8 cellular contexts compared by ENCODE assay signal in the genomic region with DNA sequence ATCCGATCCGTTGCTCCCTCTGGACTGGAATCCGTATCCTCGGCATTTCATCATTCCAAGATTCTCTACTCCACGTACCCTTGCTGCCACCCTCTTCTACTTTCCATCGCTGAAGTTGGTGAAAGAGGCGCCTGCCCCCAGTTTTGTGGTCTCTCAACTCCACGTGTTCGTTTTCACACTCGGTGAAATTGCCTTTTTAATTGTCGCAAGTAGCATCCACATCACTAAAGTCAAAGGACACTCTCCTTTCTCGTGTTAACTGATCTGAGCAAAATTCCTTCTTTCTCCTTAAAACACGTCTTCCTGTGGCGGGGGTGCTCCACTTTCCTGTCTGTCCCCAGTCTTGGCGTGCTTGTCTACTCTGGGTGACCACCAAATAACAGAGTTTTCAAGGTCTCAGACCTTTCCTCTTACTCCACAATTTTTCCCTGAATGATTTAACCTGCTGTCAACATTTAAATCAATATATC. TPM values are rescaled to one million over a fixed set of nuclear protein-coding genes. Genes with fewer than 3 reads are reported as not detected.
DNase-seq lines count a peak whose midpoint lies in the region; ATAC-seq, FAIRE-seq and TF ChIP-seq lines count a peak whose summit lies in the region.

No MANE protein-coding gene starts in this region.

- DNase-seq in AG10803 (ENCODE audit: low read depth) (no peak), MG63 (no peak), choroid plexus epithelial cell (ENCODE audit: low read depth) (no peak), nephron progenitor cell (no peak), urothelium cell line (ENCODE audit: low spot score) (no peak), NCI-H510A (lab: John Stamatoyannopoulos, UW) (no peak)

- TF ChIP-seq CTCF in AG10803 (conservative IDR thresholded peaks at IDR 0.05; ENCODE audit: low read length) = no peak
- no peak for TF ChIP-seq CTCF in choroid plexus epithelial cell (conservative IDR thresholded peaks at IDR 0.05; ENCODE audit: low read depth, low read length)
- TF ChIP-seq CTCF in nephron progenitor cell (IDR thresholded peaks at IDR 0.05) = no peak

- peak overlapping the region; percentile 81 for H3K4me3 Mint-ChIP-seq in nephron progenitor cell

- FAIRE-seq in urothelium cell line (lab: Jason Lieb, UNC) = no peak

- H3K9me3 ChIP-seq in MG63 = no peaks in the 10 kb centered on the region

- H3K36me3 Mint-ChIP-seq in nephron progenitor cell (ENCODE audit: low read depth) = no peaks in the 10 kb centered on the region

- ATAC-seq in GM18498 (IDR thresholded peaks at IDR 0.05; ENCODE audit: unreplicated experiment) (no peak), HG03280 (IDR thresholded peaks at IDR 0.05; ENCODE audit: unreplicated experiment) (no peak)

- no peak overlapping the region for H3K27ac Mint-ChIP-seq in nephron progenitor cell

- H3K27me3 Mint-ChIP-seq in nephron progenitor cell (ENCODE audit: low read depth, poor library complexity) = peaks cover 19% of the 10 kb centered on the region

- peaks cover 15% of the 10 kb centered on the region for H3K9me3 Mint-ChIP-seq in nephron progenitor cell

- H3K4me1 Mint-ChIP-seq in nephron progenitor cell = peaks cover 39% of the 10 kb centered on the region

- no peaks in the 10 kb centered on the region for H3K27me3 ChIP-seq in MG63

- H3K4me3 ChIP-seq in AG10803 (ENCODE audit: low read length) = peak overlapping the region; percentile 83
- peak overlapping the region; percentile 76 for H3K4me3 ChIP-seq in MG63
- peak overlapping the region; percentile 77 for H3K4me3 ChIP-seq in choroid plexus epithelial cell (ENCODE audit: low read depth, low read length)

- no peaks in the 10 kb centered on the region; the same call in 1 of the 2 replicates for H3K36me3 ChIP-seq in MG63

RNA-seq across cellular contexts. Expression of a gene that starts 1.1 kb away (rescaled TPM):
- total RNA-seq in MG63 (2014; rRNA removed; shearing (Covaris generic); ENCODE audit: low replicate concordance) = 5.5 and 8.9 TPM in 2 replicates
